In genomic region chr10:8146650-8147049, GRCh38 we compare ENCODE assay signal across 27 cellular contexts.
DNase-seq lines count a peak whose midpoint lies in the region; ATAC-seq and TF ChIP-seq lines count a peak whose summit lies in the region.
"Had no signal": no experiment of that assay in that cellular context is flagged by ENCODE, and none has a peak within 500 bp of the region (broad histone marks: within the 10 kb centered on the region; RNA-seq: fewer than 3 reads in every experiment).

No MANE protein-coding gene starts in this region.

- H3K4me3 ChIP-seq in SK-N-SH (ENCODE audit: low read depth in 2 of 2, low read length in 1 of 2) (no peak overlapping the region), mucosa of descending colon (no peak overlapping the region)
- H3K4me3 ChIP-seq: esophagus squamous epithelium, gastroesophageal sphincter, suprapubic skin had no signal

- H3K79me2 ChIP-seq in SK-N-SH (ENCODE audit: insufficient read depth): no peaks in the 10 kb centered on the region

- peaks cover 0 to 6% of the 10 kb centered on the region in 2 experiments; a peak in 1 of 4 replicates for H3K4me1 ChIP-seq in SK-N-SH (ENCODE audit: control insufficient read depth in 1 of 2, insufficient read depth in 2 of 2, low read depth in 1 of 2, low read length in 1 of 2)
- no peaks in the 10 kb centered on the region for H3K4me1 ChIP-seq in mucosa of descending colon (ENCODE audit: low read depth)
- H3K4me1 ChIP-seq: esophagus squamous epithelium, gastroesophageal sphincter, suprapubic skin had no signal

- no peak overlapping the region for H3K27ac ChIP-seq in SK-N-SH (ENCODE audit: low read depth in 2 of 2, low read length in 1 of 2)
- H3K27ac ChIP-seq: esophagus squamous epithelium, gastroesophageal sphincter, suprapubic skin, WERI-Rb-1 had no signal

- no peak for TF ChIP-seq EP300 in SK-N-SH (IDR thresholded peaks at IDR 0.05; ENCODE audit: borderline replicate concordance in 1 of 2, low read depth in 1 of 2, low read length in 1 of 2)

- no peaks in the 10 kb centered on the region for H3K9me2 ChIP-seq in SK-N-SH

- no peak overlapping the region for H3K4me2 ChIP-seq in SK-N-SH

- no peak overlapping the region for H3K9ac ChIP-seq in SK-N-SH

- CTCF ChIA-PET in SK-N-SH (lab: Yijun Ruan, JAX): no interaction called here

- intact Hi-C loops in mucosa of descending colon (cut with DNase I, micrococcal nuclease): no loop called here

- peak; percentile 44 for DNase-seq in 8988T
- DNase-seq in HT1080 (ENCODE audit: low read depth): peak; percentile 85
- no peak for DNase-seq in SK-N-SH
- peak; percentile 3 for DNase-seq in glomerular visceral epithelial cell (ENCODE audit: extremely low spot score)
- DNase-seq in OCI-M1 (lab: John Stamatoyannopoulos, UW): no peak
- no peak for DNase-seq in activated CD4-positive, alpha-beta T cell treated with anti-CD3 and anti-CD28 coated beads, Interleukin-2, amount 50 U/mL, for 48 hours
- DNase-seq in activated T-cell treated with anti-CD3 and anti-CD28 coated beads, Interleukin-2, amount 50 U/mL, for 48 hours: no peak
- DNase-seq in mucosa of descending colon: no peak
- DNase-seq: activated CD4-positive, alpha-beta T cell treated with anti-CD3 and anti-CD28 coated beads, Interleukin-2, amount 10 ng/mL, durations not matched to agents 7 days and 5 days; aorta; CD4-positive, CD25-positive, alpha-beta regulatory T cell; central memory CD4-positive, alpha-beta T cell; endodermal cell; esophagus squamous epithelium; midbrain; naive thymus-derived CD8-positive, alpha-beta T cell; NCI-H1105 treated with DMSO at 0.1 percent for 48 hours; NCI-H2029 treated with DMSO at 0.1 percent for 48 hours; NCI-H345; NCI-H748 treated with DMSO at 0.1 percent for 48 hours; occipital lobe; stimulated activated naive CD4-positive, alpha-beta T cell; WERI-Rb-1 had no signal

- ATAC-seq in mucosa of descending colon: no peak
- ATAC-seq: activated naive CD4-positive, alpha-beta T cell treated with anti-CD3 and anti-CD28 coated beads, Interleukin-2, amount 50 U/mL, for 72 hours; activated T-helper 17 cell treated with anti-CD3 and anti-CD28 coated beads, Interleukin-2, amount 50 U/mL, for 72 hours; gastroesophageal sphincter; naive thymus-derived CD8-positive, alpha-beta T cell had no signal

- no peaks in the 10 kb centered on the region for H3K9me3 ChIP-seq in SK-N-SH
- no peaks in the 10 kb centered on the region for H3K9me3 ChIP-seq in mucosa of descending colon
- H3K9me3 ChIP-seq: esophagus squamous epithelium, gastroesophageal sphincter, suprapubic skin had no signal

- TF ChIP-seq CTCF in SK-N-SH (IDR thresholded peaks at IDR 0.05): no peak
- TF ChIP-seq CTCF in mucosa of descending colon (IDR thresholded peaks at IDR 0.05): no peak

- POLR2A ChIA-PET in SK-N-SH (lab: Yijun Ruan, JAX): no interaction called here

- WGBS in SK-N-SH (ENCODE audit: low lambda C conversion rate): 60% methylated on average over 9 of the region's 9 CpGs

- H4K20me1 ChIP-seq in SK-N-SH (ENCODE audit: insufficient read depth): no peaks in the 10 kb centered on the region

- H3F3A ChIP-seq in SK-N-SH (replicated peaks; ENCODE audit: insufficient read depth): no peaks in the 10 kb centered on the region

- H3K36me3 ChIP-seq in SK-N-SH (replicated peaks in 1 of 2; ENCODE audit: control insufficient read depth in 1 of 2, insufficient read depth in 2 of 2, low read length in 1 of 2) (no peaks in the 10 kb centered on the region), mucosa of descending colon (ENCODE audit: low read depth) (no peaks in the 10 kb centered on the region)
- H3K36me3 ChIP-seq: esophagus squamous epithelium, gastroesophageal sphincter, suprapubic skin, WERI-Rb-1 had no signal

- H3K27me3 ChIP-seq in SK-N-SH (ENCODE audit: insufficient read depth): no peaks in the 10 kb centered on the region
- H3K27me3 ChIP-seq: suprapubic skin had no signal

- peak overlapping the region; percentile 51; the same call in 1 of the 2 replicates for H2AFZ ChIP-seq in SK-N-SH (ENCODE audit: low read depth)

- no peak for TF ChIP-seq RAD21 in SK-N-SH (IDR thresholded peaks at IDR 0.05; ENCODE audit: low read length)

TF ChIP-seq in SK-N-SH, 30 proteins besides CTCF, POLR2A, EP300 and RAD21:
- no peak for TF ChIP-seq RXRA (IDR thresholded peaks at IDR 0.05; ENCODE audit: borderline replicate concordance, low read depth)
- no peak for TF ChIP-seq FOXM1 (IDR thresholded peaks at IDR 0.05; ENCODE audit: low read depth)
- TF ChIP-seq, protein P1, sequence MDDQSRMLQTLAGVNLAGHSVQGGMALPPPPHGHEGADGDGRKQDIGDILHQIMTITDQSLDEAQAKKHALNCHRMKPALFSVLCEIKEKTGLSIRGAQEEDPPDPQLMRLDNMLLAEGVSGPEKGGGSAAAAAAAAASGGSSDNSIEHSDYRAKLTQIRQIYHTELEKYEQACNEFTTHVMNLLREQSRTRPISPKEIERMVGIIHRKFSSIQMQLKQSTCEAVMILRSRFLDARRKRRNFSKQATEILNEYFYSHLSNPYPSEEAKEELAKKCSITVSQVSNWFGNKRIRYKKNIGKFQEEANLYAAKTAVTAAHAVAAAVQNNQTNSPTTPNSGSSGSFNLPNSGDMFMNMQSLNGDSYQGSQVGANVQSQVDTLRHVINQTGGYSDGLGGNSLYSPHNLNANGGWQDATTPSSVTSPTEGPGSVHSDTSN (IDR thresholded peaks at IDR 0.05): no peak
- no peak for TF ChIP-seq TEAD4 (IDR thresholded peaks at IDR 0.05; ENCODE audit: borderline replicate concordance, insufficient read depth)
- TF ChIP-seq REST (IDR thresholded peaks at IDR 0.05; ENCODE audit: low read depth, low read length): no peak
- no peak for TF ChIP-seq SMC3 (IDR thresholded peaks at IDR 0.05; ENCODE audit: low read depth, low read length)
- TF ChIP-seq POLR2AphosphoS5 (IDR thresholded peaks at IDR 0.05; ENCODE audit: low read depth, low read length): no peak
- TF ChIP-seq CHD2 (IDR thresholded peaks at IDR 0.05; ENCODE audit: low read length, partially characterized antibody): no peak
- no peak for TF ChIP-seq SIN3A (IDR thresholded peaks at IDR 0.05; ENCODE audit: borderline replicate concordance, low read depth, low read length)
- no peak for TF ChIP-seq MXI1 (IDR thresholded peaks at IDR 0.05; ENCODE audit: low read depth, low read length)
- no peak for TF ChIP-seq RCOR1 (IDR thresholded peaks at IDR 0.05; ENCODE audit: low read length)
- no peak for TF ChIP-seq NFIC (IDR thresholded peaks at IDR 0.05; ENCODE audit: borderline replicate concordance)
- no peak for TF ChIP-seq EZH2phosphoT487 (IDR thresholded peaks at IDR 0.05; ENCODE audit: borderline replicate concordance, low read depth)
TF ChIP-seq in SK-N-SH: peak in this region for 0.

Comparison
In these comparisons a context has a peak if more than half of its experiments do, and no peak if none do; other contexts are left out.
1. DNase-seq: peak in 8988T (single experiment), HT1080 (single experiment) and glomerular visceral epithelial cell (single experiment); none in SK-N-SH (single experiment), OCI-M1 (single experiment), activated CD4-positive, alpha-beta T cell treated with anti-CD3 and anti-CD28 coated beads, Interleukin-2, amount 50 U/mL, for 48 hours (0 of 2), activated T-cell treated with anti-CD3 and anti-CD28 coated beads, Interleukin-2, amount 50 U/mL, for 48 hours (0 of 2) and mucosa of descending colon (0 of 3).